In the genomic region with DNA sequence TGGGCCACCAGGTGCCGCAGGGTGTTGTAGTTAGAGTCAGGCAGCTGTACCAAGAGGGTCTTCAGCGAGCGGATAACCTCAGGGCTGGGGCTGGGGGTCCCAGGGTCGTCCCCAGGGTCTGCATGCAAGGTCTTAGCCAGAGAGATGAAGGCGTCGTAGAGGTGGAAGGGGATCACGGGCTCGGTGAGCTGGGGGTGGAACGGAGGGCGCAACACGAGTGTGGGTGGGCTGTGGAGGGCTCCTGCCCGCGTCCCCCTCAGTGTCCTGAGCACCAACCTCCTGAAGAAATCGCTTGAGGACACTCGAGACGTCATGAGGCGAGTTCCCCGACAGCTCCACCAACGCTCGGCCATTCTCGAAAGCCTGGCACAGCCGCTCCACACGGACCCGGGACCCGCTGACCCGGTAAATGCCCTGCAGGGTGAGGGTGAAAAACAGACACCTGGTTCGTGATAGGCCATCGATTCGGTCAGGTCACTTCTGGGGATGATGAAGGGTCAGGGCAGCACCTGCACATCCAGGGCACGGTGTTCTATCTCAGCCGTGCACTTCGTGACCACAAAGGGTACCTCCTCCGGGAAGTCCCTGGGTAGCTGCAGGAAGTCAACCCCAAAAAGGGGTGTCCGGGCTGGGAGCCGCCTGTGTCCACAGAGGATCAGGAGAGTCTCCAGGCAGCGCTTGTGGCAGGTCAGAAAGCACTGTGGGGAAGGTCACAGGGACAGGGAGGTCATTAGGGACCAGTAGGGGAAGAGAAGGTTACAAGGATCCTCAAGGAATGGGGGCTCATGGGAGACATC, we compare ENCODE assay signal across 2 cellular contexts.
TF ChIP-seq lines count a peak whose summit lies in the region.

No MANE protein-coding gene starts in this region.

TF ChIP-seq in endothelial cell of umbilical vein, 7 proteins besides CTCF, POLR2A, EP300 and RAD21:
- no peak for TF ChIP-seq JUN (IDR thresholded peaks at IDR 0.05; ENCODE audit: borderline replicate concordance, insufficient read depth, insufficient read length, low read depth)
- no peak for TF ChIP-seq FOS (IDR thresholded peaks at IDR 0.05; ENCODE audit: borderline replicate concordance, insufficient read depth, low read length)

TF ChIP-seq in GM12891, 5 proteins besides CTCF, POLR2A, EP300 and RAD21:
- no peak for TF ChIP-seq POU2F2 (IDR thresholded peaks at IDR 0.05; ENCODE audit: low read depth, low read length)
- TF ChIP-seq POLR2AphosphoS5 (IDR thresholded peaks at IDR 0.05; ENCODE audit: low read depth, low read length) = no peak
